In genomic region chr15:64695571-64695992, GRCh38 we compare ENCODE assay signal across 1 cellular context.
TF ChIP-seq lines count a peak whose summit lies in the region.

No MANE protein-coding gene starts in this region.

TF ChIP-seq in K562, 482 proteins besides CTCF, POLR2A, EP300 and RAD21 (continued from another document and continues in another):
- TF ChIP-seq ZNF407 (IDR thresholded peaks at IDR 0.05; ENCODE audit: low read depth) (no peak), BRCA1 (IDR thresholded peaks at IDR 0.05) (no peak), BRCA1 (CRISPR knock-in tag; IDR thresholded peaks at IDR 0.05) (no peak), BACH1 (tag; IDR thresholded peaks at IDR 0.05) (0 out of 2 replicates have a peak, but pooled peaks have one; percentile 26), DEAF1 (CRISPR knock-in tag; IDR thresholded peaks at IDR 0.05) (peak; percentile 41; the same call in 1 of the 2 replicates), CTBP1 (IDR thresholded peaks at IDR 0.05; ENCODE audit: borderline replicate concordance) (peak; percentile 89; the same call in 1 of the 2 replicates), TCF3 (CRISPR knock-in tag; IDR thresholded peaks at IDR 0.05) (peak; percentile 98), PRDM10 (IDR thresholded peaks at IDR 0.05; ENCODE audit: partially characterized antibody) (peak; percentile 67), KHSRP (IDR thresholded peaks at IDR 0.05) (peak; percentile 81; the same call in 1 of the 2 replicates), ASH1L (IDR thresholded peaks at IDR 0.05; ENCODE audit: borderline replicate concordance, low read depth, partially characterized antibody) (no peak), ELF2 (CRISPR knock-in tag; IDR thresholded peaks at IDR 0.05) (peak; percentile 54; the same call in 1 of the 2 replicates), MTA2 (IDR thresholded peaks at IDR 0.05; ENCODE audit: low read depth) (peak; percentile 98), THAP7 (CRISPR knock-in tag; IDR thresholded peaks at IDR 0.05) (no peak), TRIM24 (IDR thresholded peaks at IDR 0.05) (peak; percentile 91 to 96), ZNF444 (CRISPR knock-in tag; IDR thresholded peaks at IDR 0.05) (peak; percentile 77; the same call in 1 of the 2 replicates), MXD1 (CRISPR knock-in tag; IDR thresholded peaks at IDR 0.05; ENCODE audit: borderline replicate concordance, poor library complexity, severe bottlenecking) (no peak), ADNP (tag; IDR thresholded peaks at IDR 0.05) (peak; percentile 57; the same call in 1 of the 2 replicates), FOXP1 (CRISPR knock-in tag; IDR thresholded peaks at IDR 0.05) (peak; percentile 51; the same call in 1 of the 2 replicates), ATF1 (CRISPR knock-in tag; IDR thresholded peaks at IDR 0.05) (no peak), ATF1 (tag; IDR thresholded peaks at IDR 0.05) (peak; percentile 83), SRSF7 (optimal IDR thresholded peaks at IDR 0.05; ENCODE audit: low read depth, low read length) (no peak), NFXL1 (CRISPR knock-in tag; IDR thresholded peaks at IDR 0.05) (no peak)
- TF ChIP-seq, protein P1, sequence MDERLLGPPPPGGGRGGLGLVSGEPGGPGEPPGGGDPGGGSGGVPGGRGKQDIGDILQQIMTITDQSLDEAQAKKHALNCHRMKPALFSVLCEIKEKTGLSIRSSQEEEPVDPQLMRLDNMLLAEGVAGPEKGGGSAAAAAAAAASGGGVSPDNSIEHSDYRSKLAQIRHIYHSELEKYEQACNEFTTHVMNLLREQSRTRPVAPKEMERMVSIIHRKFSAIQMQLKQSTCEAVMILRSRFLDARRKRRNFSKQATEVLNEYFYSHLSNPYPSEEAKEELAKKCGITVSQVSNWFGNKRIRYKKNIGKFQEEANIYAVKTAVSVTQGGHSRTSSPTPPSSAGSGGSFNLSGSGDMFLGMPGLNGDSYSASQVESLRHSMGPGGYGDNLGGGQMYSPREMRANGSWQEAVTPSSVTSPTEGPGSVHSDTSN (CRISPR knock-in tag; IDR thresholded peaks at IDR 0.05; ENCODE audit: low read depth): no peak
- TF ChIP-seq, protein P1 (tag; conservative IDR thresholded peaks at IDR 0.05; ENCODE audit: low read depth): peak; percentile 93
- TF ChIP-seq, protein P2, sequence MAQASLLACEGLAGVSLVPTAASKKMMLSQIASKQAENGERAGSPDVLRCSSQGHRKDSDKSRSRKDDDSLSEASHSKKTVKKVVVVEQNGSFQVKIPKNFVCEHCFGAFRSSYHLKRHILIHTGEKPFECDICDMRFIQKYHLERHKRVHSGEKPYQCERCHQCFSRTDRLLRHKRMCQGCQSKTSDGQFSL (CRISPR knock-in tag; IDR thresholded peaks at IDR 0.05): peak; percentile 88
- TF ChIP-seq, protein P2 (tag; IDR thresholded peaks at IDR 0.05): peak in 1 of 2 experiments; percentile 92; a peak in 2 of 4 replicates
- TF ChIP-seq, protein P3, sequence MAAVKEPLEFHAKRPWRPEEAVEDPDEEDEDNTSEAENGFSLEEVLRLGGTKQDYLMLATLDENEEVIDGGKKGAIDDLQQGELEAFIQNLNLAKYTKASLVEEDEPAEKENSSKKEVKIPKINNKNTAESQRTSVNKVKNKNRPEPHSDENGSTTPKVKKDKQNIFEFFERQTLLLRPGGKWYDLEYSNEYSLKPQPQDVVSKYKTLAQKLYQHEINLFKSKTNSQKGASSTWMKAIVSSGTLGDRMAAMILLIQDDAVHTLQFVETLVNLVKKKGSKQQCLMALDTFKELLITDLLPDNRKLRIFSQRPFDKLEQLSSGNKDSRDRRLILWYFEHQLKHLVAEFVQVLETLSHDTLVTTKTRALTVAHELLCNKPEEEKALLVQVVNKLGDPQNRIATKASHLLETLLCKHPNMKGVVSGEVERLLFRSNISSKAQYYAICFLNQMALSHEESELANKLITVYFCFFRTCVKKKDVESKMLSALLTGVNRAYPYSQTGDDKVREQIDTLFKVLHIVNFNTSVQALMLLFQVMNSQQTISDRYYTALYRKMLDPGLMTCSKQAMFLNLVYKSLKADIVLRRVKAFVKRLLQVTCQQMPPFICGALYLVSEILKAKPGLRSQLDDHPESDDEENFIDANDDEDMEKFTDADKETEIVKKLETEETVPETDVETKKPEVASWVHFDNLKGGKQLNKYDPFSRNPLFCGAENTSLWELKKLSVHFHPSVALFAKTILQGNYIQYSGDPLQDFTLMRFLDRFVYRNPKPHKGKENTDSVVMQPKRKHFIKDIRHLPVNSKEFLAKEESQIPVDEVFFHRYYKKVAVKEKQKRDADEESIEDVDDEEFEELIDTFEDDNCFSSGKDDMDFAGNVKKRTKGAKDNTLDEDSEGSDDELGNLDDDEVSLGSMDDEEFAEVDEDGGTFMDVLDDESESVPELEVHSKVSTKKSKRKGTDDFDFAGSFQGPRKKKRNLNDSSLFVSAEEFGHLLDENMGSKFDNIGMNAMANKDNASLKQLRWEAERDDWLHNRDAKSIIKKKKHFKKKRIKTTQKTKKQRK (IDR thresholded peaks at IDR 0.05; ENCODE audit: borderline replicate concordance, low read depth, low read length): no peak
- TF ChIP-seq, protein P4, sequence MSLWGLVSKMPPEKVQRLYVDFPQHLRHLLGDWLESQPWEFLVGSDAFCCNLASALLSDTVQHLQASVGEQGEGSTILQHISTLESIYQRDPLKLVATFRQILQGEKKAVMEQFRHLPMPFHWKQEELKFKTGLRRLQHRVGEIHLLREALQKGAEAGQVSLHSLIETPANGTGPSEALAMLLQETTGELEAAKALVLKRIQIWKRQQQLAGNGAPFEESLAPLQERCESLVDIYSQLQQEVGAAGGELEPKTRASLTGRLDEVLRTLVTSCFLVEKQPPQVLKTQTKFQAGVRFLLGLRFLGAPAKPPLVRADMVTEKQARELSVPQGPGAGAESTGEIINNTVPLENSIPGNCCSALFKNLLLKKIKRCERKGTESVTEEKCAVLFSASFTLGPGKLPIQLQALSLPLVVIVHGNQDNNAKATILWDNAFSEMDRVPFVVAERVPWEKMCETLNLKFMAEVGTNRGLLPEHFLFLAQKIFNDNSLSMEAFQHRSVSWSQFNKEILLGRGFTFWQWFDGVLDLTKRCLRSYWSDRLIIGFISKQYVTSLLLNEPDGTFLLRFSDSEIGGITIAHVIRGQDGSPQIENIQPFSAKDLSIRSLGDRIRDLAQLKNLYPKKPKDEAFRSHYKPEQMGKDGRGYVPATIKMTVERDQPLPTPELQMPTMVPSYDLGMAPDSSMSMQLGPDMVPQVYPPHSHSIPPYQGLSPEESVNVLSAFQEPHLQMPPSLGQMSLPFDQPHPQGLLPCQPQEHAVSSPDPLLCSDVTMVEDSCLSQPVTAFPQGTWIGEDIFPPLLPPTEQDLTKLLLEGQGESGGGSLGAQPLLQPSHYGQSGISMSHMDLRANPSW (CRISPR knock-in tag; IDR thresholded peaks at IDR 0.05): no peak
